Comparison of ENCODE assay signal across 8 cellular contexts in genomic region chr3:136250226-136250861, GRCh38. TPM values are rescaled to one million over a fixed set of nuclear protein-coding genes. Genes with fewer than 3 reads are reported as not detected.
DNase-seq lines count a peak whose midpoint lies in the region; ATAC-seq and TF ChIP-seq lines count a peak whose summit lies in the region.

Gene PCCB (plus strand): TSS chr3:136250340. CDS start chr3:136250376, 36 bp downstream.

- intact Hi-C loops in colonic mucosa (cut with DNase I), result loop anchor here (5.0 kb wide), 1 partner anchor 58 kb away; no protein-coding TSS in a partner anchor
- intact Hi-C loops in left colon (cut with DNase I, micrococcal nuclease), result loop anchor here in 1 of 2 donors (10.0 kb wide), 2 partner anchors 56 to 166 kb away; partner anchors contain the start of gene MSL2

- peaks cover under 1 to 8% (median 5%) of the 10 kb centered on the region in 11 experiments; a peak in 12 of 22 replicates for H3K36me3 ChIP-seq in BLaER1 treated with 17β-estradiol and CSF1 and Interleukin-3, amounts not matched to agents 10 nM and 100 nM
- no peaks in the 10 kb centered on the region for H3K36me3 ChIP-seq in colonic mucosa

- peak within 1 kb of the TSS; percentile 58 to 78 (median 70) for H3K4me3 ChIP-seq in BLaER1 treated with 17β-estradiol and CSF1 and Interleukin-3, amounts not matched to agents 10 nM and 100 nM
- H3K4me3 ChIP-seq in colonic mucosa, result peak within 1 kb of the TSS; percentile 55

- peak within 1 kb of the TSS; percentile 75 to 94 (median 88) for H3K27ac ChIP-seq in BLaER1 treated with 17β-estradiol and CSF1 and Interleukin-3, amounts not matched to agents 10 nM and 100 nM
- H3K27ac ChIP-seq in colonic mucosa, result peak within 1 kb of the TSS; percentile 92

- DNase-seq in GM19240 (ENCODE audit: insufficient read length, low spot score), result peak; percentile 78
- peak; percentile 90 for DNase-seq in NCI-H524 treated with DMSO at 0.1 percent for 48 hours (lab: John Stamatoyannopoulos, UW)
- DNase-seq in activated CD4-positive, alpha-beta T cell treated with anti-CD3 and anti-CD28 coated beads for 48 hours, result peak; percentile 95
- peak; percentile 97 for DNase-seq in colonic mucosa
- peak; percentile 96 for DNase-seq in left colon
- peak; percentile 94 for DNase-seq in stimulated activated CD4-positive, alpha-beta T cell treated with anti-CD3 and anti-CD28 coated beads, Interleukin-1b, Interleukin-23, amount 100 ng/mL, for 48 hours

- ATAC-seq in HG03460 (IDR thresholded peaks at IDR 0.05; ENCODE audit: unreplicated experiment), result peak; percentile 95
- ATAC-seq in left colon, result peak; percentile 98

- no peaks in the 10 kb centered on the region for H3K9me3 ChIP-seq in BLaER1 treated with 17β-estradiol and CSF1 and Interleukin-3, amounts not matched to agents 10 nM and 100 nM (replicated peaks in 1 of 11)
- H3K9me3 ChIP-seq in colonic mucosa, result no peaks in the 10 kb centered on the region

- no peaks in the 10 kb centered on the region for H3K27me3 ChIP-seq in BLaER1 treated with 17β-estradiol and CSF1 and Interleukin-3, amounts not matched to agents 10 nM and 100 nM
- H3K27me3 ChIP-seq in colonic mucosa, result no peaks in the 10 kb centered on the region

- peak; percentile 85 for TF ChIP-seq CTCF in colonic mucosa (IDR thresholded peaks at IDR 0.05)

- peak within 1 kb of the TSS; percentile 77 to 90 (median 88) for H3K9ac ChIP-seq in BLaER1 treated with 17β-estradiol and CSF1 and Interleukin-3, amounts not matched to agents 10 nM and 100 nM
- peak within 1 kb of the TSS; percentile 60 to 62 for H3K9ac ChIP-seq in colonic mucosa (ENCODE audit: low read depth in 2 of 2, low read length in 2 of 2)

- peak within 1 kb of the TSS; percentile 63 to 93 (median 87) for H3K4me2 ChIP-seq in BLaER1 treated with 17β-estradiol and CSF1 and Interleukin-3, amounts not matched to agents 10 nM and 100 nM

- peaks cover 0 to 22% (median 0%) of the 10 kb centered on the region in 11 experiments; a peak in 6 of 22 replicates for H4K20me1 ChIP-seq in BLaER1 treated with 17β-estradiol and CSF1 and Interleukin-3, amounts not matched to agents 10 nM and 100 nM

- peaks cover 19 to 38% (median 34%) of the 10 kb centered on the region in 10 experiments for H3K4me1 ChIP-seq in BLaER1 treated with 17β-estradiol and CSF1 and Interleukin-3, amounts not matched to agents 10 nM and 100 nM
- peaks cover 8% of the 10 kb centered on the region for H3K4me1 ChIP-seq in colonic mucosa

RNA-seq across cellular contexts. Expression of gene PCCB, which starts in this region (rescaled TPM):
- 10 to 100 TPM; 60.0 to 67.0 TPM for total RNA-seq in colonic mucosa
- 10 to 100 TPM; 53.0 to 59.1 TPM for total RNA-seq in left colon

Comparison
In these comparisons a context has a peak if more than half of its experiments do, and no peak if none do; other contexts are left out.
1. Peak in every context shown above with its lines: DNase-seq, ATAC-seq, H3K4me3 ChIP-seq and H3K27ac ChIP-seq.